Comparison of ENCODE assay signal across 1 cellular context in genomic region chr10:92290837-92291609, GRCh38.
A peak's percentile ranks its signal among the peaks of the same experiment; 100 is the strongest.
TF ChIP-seq lines count a peak whose summit lies in the region.

Gene CPEB3, minus strand, starts transcription at chr10:92291078. Its CDS starts 50,728 bp downstream, at chr10:92240350.
Gene MARCHF5, plus strand, starts transcription at chr10:92291167. Its CDS starts 328 bp downstream, at chr10:92291495.

TF ChIP-seq in WTC11, 78 proteins besides CTCF, POLR2A, EP300 and RAD21 (continued from another document):
- TF ChIP-seq ZBTB43 (CRISPR knock-in tag; IDR thresholded peaks at IDR 0.05) = 0 out of 2 replicates have a peak, but pooled peaks have one; percentile 29
- TF ChIP-seq PREB (CRISPR knock-in tag; IDR thresholded peaks at IDR 0.05; ENCODE audit: borderline replicate concordance) = no peak
- peak; percentile 81; the same call in 1 of the 2 replicates for TF ChIP-seq E2F5 (CRISPR knock-in tag; IDR thresholded peaks at IDR 0.05)
- TF ChIP-seq GABPB1 (CRISPR knock-in tag; IDR thresholded peaks at IDR 0.05) = peak; percentile 53; the same call in 1 of the 2 replicates
- TF ChIP-seq FOXK1 (CRISPR knock-in tag; IDR thresholded peaks at IDR 0.05) = peak; percentile 62; the same call in 1 of the 2 replicates
- TF ChIP-seq IRF1 (CRISPR knock-in tag; IDR thresholded peaks at IDR 0.05) = peak; percentile 39; the same call in 1 of the 2 replicates
- peak; percentile 80; the same call in 1 of the 2 replicates for TF ChIP-seq FOXP1 (CRISPR knock-in tag; IDR thresholded peaks at IDR 0.05; ENCODE audit: borderline replicate concordance)
- TF ChIP-seq AFF4 (CRISPR knock-in tag; IDR thresholded peaks at IDR 0.05; ENCODE audit: borderline replicate concordance) = 0 out of 2 replicates have a peak, but pooled peaks have one; percentile 83
- TF ChIP-seq FOXP4 (CRISPR knock-in tag; IDR thresholded peaks at IDR 0.05) = peak; percentile 80
- TF ChIP-seq ZNF281 (CRISPR knock-in tag; IDR thresholded peaks at IDR 0.05) = peak; percentile 55; the same call in 1 of the 2 replicates
TF ChIP-seq in WTC11: peak in this region for 26.
